23 cellular contexts compared by ENCODE assay signal in the genomic region with DNA sequence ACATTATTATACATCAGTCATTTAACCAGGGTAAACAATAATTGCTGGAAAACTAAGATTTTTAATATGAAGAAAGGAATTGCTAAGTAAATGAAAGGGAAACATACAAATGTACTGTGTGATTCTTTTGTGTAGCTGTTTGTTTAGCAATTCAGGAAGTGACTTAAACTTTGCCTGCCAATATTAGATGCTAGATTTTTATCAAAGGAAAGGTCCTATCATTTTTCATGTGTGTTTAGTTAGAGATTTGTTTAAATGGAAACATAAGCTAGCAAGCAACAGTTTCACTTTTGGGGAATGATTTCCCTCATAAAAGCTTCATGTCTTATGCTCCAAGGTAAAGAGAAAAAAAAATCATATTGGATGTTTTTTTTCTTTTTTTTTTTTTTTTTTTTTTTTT.
DNase-seq lines count a peak whose midpoint lies in the region; ATAC-seq and TF ChIP-seq lines count a peak whose summit lies in the region.
"Had no signal": no experiment of that assay in that cellular context is flagged by ENCODE, and none has a peak within 500 bp of the region (broad histone marks: within the 10 kb centered on the region; RNA-seq: fewer than 3 reads in every experiment).

No MANE protein-coding gene starts in this region.

- H3K27ac ChIP-seq in RWPE2 (ENCODE audit: poor library complexity, severe bottlenecking): peak overlapping the region; percentile 10
- no peak overlapping the region for H3K27ac ChIP-seq in prostate gland
- H3K27ac ChIP-seq in thyroid gland: no peak overlapping the region
- H3K27ac ChIP-seq: colonic mucosa had no signal

- DNase-seq in NCI-H1417 (lab: John Stamatoyannopoulos, UW) (peak in 2 of 3 experiments; percentile 36 to 73), NCI-H1417 treated with DMSO at 0.1 percent for 48 hours (lab: John Stamatoyannopoulos, UW) (no peak), NCI-H2029 treated with DMSO at 0.1 percent for 48 hours (lab: John Stamatoyannopoulos, UW) (peak; percentile 75), RWPE2 (ENCODE audit: low spot score) (no peak), prostate gland (ENCODE audit: low spot score) (peak; percentile 22), ecto neural progenitor cell (ENCODE audit: low spot score) (no peak), thyroid gland (no peak)
- DNase-seq: 8988T; activated naive CD8-positive, alpha-beta T cell treated with anti-CD3 and anti-CD28 coated beads, Interleukin-2, amount 10 ng/mL, durations not matched to agents 7 days and 5 days; colonic mucosa; GF-D8; GOT3; hypothalamus; Kasumi-1; mesenchymal stem cell; natural killer cell; NCI-H1694 treated with DMSO at 0.1 percent for 48 hours; NCI-H69; stomach; T-helper 9 cell had no signal

- intact Hi-C loops in prostate gland (cut with DNase I) (no loop called here), thyroid gland (cut with DNase I) (no loop called here)

- no peak overlapping the region for H3K4me3 ChIP-seq in RWPE2 (ENCODE audit: severe bottlenecking)
- no peak overlapping the region for H3K4me3 ChIP-seq in prostate gland
- no peak overlapping the region for H3K4me3 ChIP-seq in thyroid gland (replicated peaks in 1 of 3)
- H3K4me3 ChIP-seq: colonic mucosa, stomach had no signal

- TF ChIP-seq POLR2A in prostate gland (IDR thresholded peaks at IDR 0.05) (no peak), thyroid gland (IDR thresholded peaks at IDR 0.05) (no peak)

- H3K9me3 ChIP-seq in RWPE2 (ENCODE audit: severe bottlenecking) (no peaks in the 10 kb centered on the region), prostate gland (no peaks in the 10 kb centered on the region), thyroid gland (no peaks in the 10 kb centered on the region)
- H3K9me3 ChIP-seq: colonic mucosa, stomach had no signal

- H3K4me1 ChIP-seq in RWPE2 (ENCODE audit: insufficient read depth, poor library complexity, severe bottlenecking) (peaks cover 17% of the 10 kb centered on the region), prostate gland (replicated peaks) (peaks cover 10% of the 10 kb centered on the region), thyroid gland (peaks cover 36 to 39% of the 10 kb centered on the region in 2 donors)

- no peak; the same call in 2 of the 3 replicates for ATAC-seq in RWPE2 (ENCODE audit: low read depth)
- no peak for ATAC-seq in HG02763 (IDR thresholded peaks at IDR 0.05; ENCODE audit: unreplicated experiment)
- ATAC-seq: activated CD4-positive, CD25-positive, alpha-beta regulatory T cell treated with anti-CD3 and anti-CD28 coated beads, Interleukin-2, amount 50 U/mL, for 24 hours; activated T-helper 17 cell treated with anti-CD3 and anti-CD28 coated beads, Interleukin-2, amount 50 U/mL, for 72 hours; natural killer cell had no signal

- H3K36me3 ChIP-seq in RWPE2 (ENCODE audit: low read depth) (no peaks in the 10 kb centered on the region), prostate gland (no peaks in the 10 kb centered on the region), thyroid gland (no peaks in the 10 kb centered on the region)
- H3K36me3 ChIP-seq: colonic mucosa, stomach had no signal

- H3K27me3 ChIP-seq in RWPE2 (ENCODE audit: insufficient read depth, poor library complexity, severe bottlenecking) (no peaks in the 10 kb centered on the region), prostate gland (replicated peaks; ENCODE audit: insufficient read depth) (no peaks in the 10 kb centered on the region), thyroid gland (no peaks in the 10 kb centered on the region)
- H3K27me3 ChIP-seq: colonic mucosa, stomach had no signal

- no peak for TF ChIP-seq CTCF in RWPE2 (IDR thresholded peaks at IDR 0.05; ENCODE audit: poor library complexity, severe bottlenecking)
- no peak for TF ChIP-seq CTCF in prostate gland (IDR thresholded peaks at IDR 0.05)
- TF ChIP-seq CTCF in thyroid gland (IDR thresholded peaks at IDR 0.05): no peak

Comparison
In these comparisons a context has a peak if more than half of its experiments do, and no peak if none do; other contexts are left out.
1. DNase-seq: peak in NCI-H1417 (2 of 3), NCI-H2029 treated with DMSO at 0.1 percent for 48 hours (single experiment) and prostate gland (single experiment); none in NCI-H1417 treated with DMSO at 0.1 percent for 48 hours (single experiment), RWPE2 (single experiment), ecto neural progenitor cell (single experiment) and thyroid gland (0 of 2).